In genomic region chr6:75283907-75284284, GRCh38 we compare ENCODE assay signal across 8 cellular contexts. TPM values are rescaled to one million over a fixed set of nuclear protein-coding genes. Genes with fewer than 3 reads are reported as not detected.
DNase-seq lines count a peak whose midpoint lies in the region; ATAC-seq, FAIRE-seq and TF ChIP-seq lines count a peak whose summit lies in the region.

No MANE protein-coding gene starts in this region.

- TF ChIP-seq EP300 in A549 (IDR thresholded peaks at IDR 0.05) = no peak

- FAIRE-seq in A549 (lab: Jason Lieb, UNC) = no peak

- peak overlapping the region; percentile 94 for H3K27ac ChIP-seq in A549
- peak overlapping the region; percentile 64 for H3K27ac ChIP-seq in HEK293 (ENCODE audit: extremely low read depth, low read depth, low read length)

- peak; percentile 2 to 4; a peak in 3 of 6 replicates for ATAC-seq in A549
- no peak for ATAC-seq in GM18517 (IDR thresholded peaks at IDR 0.05; ENCODE audit: unreplicated experiment)

- H3K4me3 ChIP-seq in A549 (peak overlapping the region; percentile 97), HEK293 (ENCODE audit: low read depth, low read length) (peak overlapping the region; percentile 97)

- no peaks in the 10 kb centered on the region for H3K36me3 ChIP-seq in HEK293 (ENCODE audit: control insufficient read depth in 2 of 2, insufficient read depth in 1 of 2, low read length in 2 of 2)

- H3K4me1 ChIP-seq in A549 = peaks cover 46% of the 10 kb centered on the region
- H3K4me1 ChIP-seq in HEK293 (ENCODE audit: control insufficient read depth, insufficient read depth, low read length) = peaks cover 12% of the 10 kb centered on the region; the same call in 1 of the 2 replicates

- CTCF ChIA-PET in A549 (lab: Yijun Ruan, JAX) = interaction anchor here (0.8 to 2.1 kb wide), 3 partner anchors 13 to 18 kb away, joined by 3 to 6 read pairs (median 4); no protein-coding TSS in a partner anchor
- CTCF ChIA-PET in HEK293 (lab: Yijun Ruan, JAX) = interaction anchor here (0.6 to 2.3 kb wide), 4 partner anchors 17 to 242 kb away, joined by 3 to 23 read pairs (median 4); no protein-coding TSS in a partner anchor

- POLR2A ChIA-PET in A549 (lab: Yijun Ruan, JAX) (interaction anchor here (0.6 to 2.0 kb wide), 6 partner anchors 9 to 318 kb away, joined by 3 to 21 read pairs (median 4); partner anchors contain the start of genes COX7A2 and SENP6), HEK293 (lab: Yijun Ruan, JAX) (interaction anchor here (1.0 to 2.1 kb wide), 10 partner anchors 9 to 291 kb away, joined by 3 to 12 read pairs (median 4); no protein-coding TSS in a partner anchor)

- TF ChIP-seq CTCF in A549 (IDR thresholded peaks at IDR 0.05) (no peak), HEK293 (tag by site-specific recombination; IDR thresholded peaks at IDR 0.05) (no peak)

- WGBS in A549 (ENCODE audit: missing lambda C conversion rate) = 1% methylated on average over 5 of the region's 10 CpGs

- H3K4me2 ChIP-seq in A549 = peak overlapping the region; percentile 85

- no peak for DNase-seq in A549 (ENCODE audit: low read depth in 1 of 2, low spot score in 1 of 2)
- peak; percentile 23 for DNase-seq in astrocyte of the hippocampus (ENCODE audit: low read depth, low spot score)
- peak; percentile 19 for DNase-seq in medulla oblongata (ENCODE audit: extremely low spot score)
- no peak for DNase-seq in SW 1271 (lab: John Stamatoyannopoulos, UW)
- no peak for DNase-seq in islet precursor cell
- DNase-seq in SIG-M5 (lab: John Stamatoyannopoulos, UW) = no peak

- H3K9me3 ChIP-seq in A549 (no peaks in the 10 kb centered on the region), HEK293 (ENCODE audit: control insufficient read depth, insufficient read depth, low read depth, low read length) (no peaks in the 10 kb centered on the region)

- no peak for TF ChIP-seq POLR2A in A549 (IDR thresholded peaks at IDR 0.05; ENCODE audit: low read length)

- TF ChIP-seq RAD21 in A549 (conservative IDR thresholded peaks at IDR 0.05 in 1 of 2, IDR thresholded peaks at IDR 0.05 in 1 of 2) = no peak

TF ChIP-seq in A549, 52 proteins besides CTCF, POLR2A, EP300 and RAD21:
- TF ChIP-seq USF2 (IDR thresholded peaks at IDR 0.05) = no peak
- no peak for TF ChIP-seq CHD2 (IDR thresholded peaks at IDR 0.05; ENCODE audit: low read length, partially characterized antibody)
- no peak for TF ChIP-seq EHF (CRISPR knock-in tag; IDR thresholded peaks at IDR 0.05)
- no peak for TF ChIP-seq CHD4 (IDR thresholded peaks at IDR 0.05; ENCODE audit: borderline replicate concordance)
- TF ChIP-seq EHMT2 (IDR thresholded peaks at IDR 0.05; ENCODE audit: low read depth) = no peak
- no peak for TF ChIP-seq PBX3 (IDR thresholded peaks at IDR 0.05)
- no peak for TF ChIP-seq HES2 (IDR thresholded peaks at IDR 0.05)
- no peak for TF ChIP-seq FOXS1 (CRISPR knock-in tag; IDR thresholded peaks at IDR 0.05)
- TF ChIP-seq RNF2 (IDR thresholded peaks at IDR 0.05; ENCODE audit: borderline replicate concordance, low read depth) = no peak
- TF ChIP-seq HDAC2 (IDR thresholded peaks at IDR 0.05) = no peak
- no peak for TF ChIP-seq RFX5 (IDR thresholded peaks at IDR 0.05)
- TF ChIP-seq ZNF302 (CRISPR knock-in tag; IDR thresholded peaks at IDR 0.05) = no peak
- no peak for TF ChIP-seq GATA3 (IDR thresholded peaks at IDR 0.05; ENCODE audit: borderline replicate concordance)
- no peak for TF ChIP-seq JUNB (IDR thresholded peaks at IDR 0.05)

TF ChIP-seq in HEK293, 187 proteins besides CTCF, POLR2A, EP300 and RAD21:
- TF ChIP-seq SP2 (tag by site-specific recombination; IDR thresholded peaks at IDR 0.05) (peak; percentile 8), ZFHX2 (tag by site-specific recombination; conservative IDR thresholded peaks at IDR 0.05) (peak; percentile 78), ATF2 (tag by site-specific recombination; IDR thresholded peaks at IDR 0.05; ENCODE audit: low read depth) (no peak), GLIS1 (tag by site-specific recombination; IDR thresholded peaks at IDR 0.05) (no peak), ZNF341 (tag by site-specific recombination; IDR thresholded peaks at IDR 0.05; ENCODE audit: low read depth) (peak; percentile 32), EGR2 (tag by site-specific recombination; IDR thresholded peaks at IDR 0.05; ENCODE audit: low read depth) (peak; percentile 84)

RNA-seq across cellular contexts. Expression of gene TMEM30A, which starts 0.7 kb away (rescaled TPM):
- polyA plus RNA-seq in A549 (2011; rRNA removed) (75.5 and 94.3 TPM in 2 replicates), A549 (2017; fragmentation: RNase III; extraction: RNeasy Plus Mini Kit Qiagen cat#74134 plus additional on column Dnase treatment) (56.1 to 65.1 TPM (median 61.6 TPM) in 3 replicates)
- 10.5 and 13.0 TPM in 2 replicates for polyA plus RNA-seq in A549 (2012; cell fraction: cytosol; rRNA removed)
- polyA plus RNA-seq in A549 (2012; cell fraction: nucleus; rRNA removed) = 9.4 and 17.2 TPM in 2 replicates
- polyA minus RNA-seq in A549 (2011; rRNA and poly(A)+ RNA removed) = 26.4 and 26.9 TPM in 2 replicates

RNA-seq across cellular contexts. Expression of gene COX7A2, which starts 40.3 kb away (rescaled TPM):
- 271 and 360 TPM in 2 replicates for polyA plus RNA-seq in A549 (2011; rRNA removed)
- 240 and 249 TPM in 2 replicates for polyA plus RNA-seq in A549 (2012; cell fraction: cytosol; rRNA removed)
- polyA plus RNA-seq in A549 (2012; cell fraction: nucleus; rRNA removed) = 97.7 and 193 TPM in 2 replicates
- 464 to 507 TPM (median 488 TPM) in 3 replicates for polyA plus RNA-seq in A549 (2017; fragmentation: RNase III; extraction: RNeasy Plus Mini Kit Qiagen cat#74134 plus additional on column Dnase treatment)
- 21.3 and 22.8 TPM in 2 replicates for polyA minus RNA-seq in A549 (2011; rRNA and poly(A)+ RNA removed)

Comparison
In these comparisons a context has a peak if more than half of its experiments do, and no peak if none do; other contexts are left out.
1. DNase-seq: peak in astrocyte of the hippocampus (single experiment) and medulla oblongata (single experiment); none in A549 (0 of 2), SW 1271 (0 of 2), islet precursor cell (single experiment) and SIG-M5 (single experiment).